Comparison of ENCODE assay signal across 26 cellular contexts in genomic region chr18:72100465-72100864, GRCh38.
DNase-seq lines count a peak whose midpoint lies in the region; ATAC-seq, FAIRE-seq and TF ChIP-seq lines count a peak whose summit lies in the region.
"Had no signal": no experiment of that assay in that cellular context is flagged by ENCODE, and none has a peak within 500 bp of the region (broad histone marks: within the 10 kb centered on the region; RNA-seq: fewer than 3 reads in every experiment).

No MANE protein-coding gene starts in this region.

- H3K4me3 ChIP-seq in MM.1S (ENCODE audit: low read length), result no peak overlapping the region
- H3K4me3 ChIP-seq in neuronal stem cell (ENCODE audit: low read length in 2 of 2), result no peak overlapping the region
- H3K4me3 ChIP-seq: A549; BLaER1 treated with 17β-estradiol and CSF1 and Interleukin-3, amounts not matched to agents 10 nM and 100 nM had no signal

- H4K91ac ChIP-seq in neuronal stem cell (ENCODE audit: low read depth, low read length, poor library complexity), result no peak overlapping the region

- H3K36me3 ChIP-seq in MM.1S (replicated peaks; ENCODE audit: insufficient read depth, low read length), result no peaks in the 10 kb centered on the region
- H3K36me3 ChIP-seq in neuronal stem cell (replicated peaks in 1 of 2; ENCODE audit: control insufficient read depth in 2 of 2, insufficient read depth in 2 of 2, low read length in 2 of 2), result no peaks in the 10 kb centered on the region
- H3K36me3 ChIP-seq: BLaER1 treated with 17β-estradiol and CSF1 and Interleukin-3, amounts not matched to agents 10 nM and 100 nM had no signal

- no peak overlapping the region for H3K23ac ChIP-seq in neuronal stem cell (ENCODE audit: low read depth, low read length, poor library complexity)

- peaks cover 0 to 36% (median 0%) of the 10 kb centered on the region in 5 experiments for H3K9me3 Mint-ChIP-seq in brain
- H3K9me3 Mint-ChIP-seq: CD4-positive, alpha-beta T cell had no signal

- no peak overlapping the region for H2AK5ac ChIP-seq in neuronal stem cell (ENCODE audit: low read depth, low read length)

- H3K27me3 Mint-ChIP-seq in brain, result no peaks in the 10 kb centered on the region
- H3K27me3 Mint-ChIP-seq: B cell; CD4-positive, alpha-beta T cell had no signal

- H3K4ac ChIP-seq in neuronal stem cell (ENCODE audit: low read length), result no peak overlapping the region

- no peak overlapping the region for H2BK15ac ChIP-seq in neuronal stem cell (ENCODE audit: low read length)

- no peak for TF ChIP-seq CTCF in D721Med (IDR thresholded peaks at IDR 0.05; ENCODE audit: insufficient read depth, missing control alignments)
- no peak for TF ChIP-seq CTCF in MM.1S (IDR thresholded peaks at IDR 0.05; ENCODE audit: low read length)
- TF ChIP-seq CTCF in brain (conservative IDR thresholded peaks at IDR 0.05), result no peak
- no peak for TF ChIP-seq CTCF in GM10266 (IDR thresholded peaks at IDR 0.05; ENCODE audit: control insufficient read depth, insufficient read depth, low read depth, missing control alignments)

- no peak overlapping the region for H3K4me3 Mint-ChIP-seq in brain
- H3K4me3 Mint-ChIP-seq: B cell; CD4-positive, alpha-beta T cell; CD8-positive, alpha-beta T cell had no signal

- no peak overlapping the region for H2BK12ac ChIP-seq in neuronal stem cell (ENCODE audit: low read length)

- no peak overlapping the region for H4K8ac ChIP-seq in neuronal stem cell (ENCODE audit: low read depth, low read length)

- H3K4me1 Mint-ChIP-seq in brain, result peaks cover 6% of the 10 kb centered on the region
- H3K4me1 Mint-ChIP-seq: B cell had no signal

- H3K36me3 Mint-ChIP-seq in brain, result no peaks in the 10 kb centered on the region
- H3K36me3 Mint-ChIP-seq: CD8-positive, alpha-beta T cell had no signal

- H3K9me3 ChIP-seq in MM.1S (replicated peaks; ENCODE audit: insufficient read depth, low read length), result no peaks in the 10 kb centered on the region
- H3K9me3 ChIP-seq in neuronal stem cell (replicated peaks in 1 of 2; ENCODE audit: control insufficient read depth in 2 of 2, insufficient read depth in 1 of 2, low read depth in 1 of 2, low read length in 2 of 2), result peaks cover 0 to 2% of the 10 kb centered on the region in 2 donors
- H3K9me3 ChIP-seq: A549, Caco-2 had no signal

- H3F3A ChIP-seq in MM.1S (ENCODE audit: insufficient read depth, low read length), result no peaks in the 10 kb centered on the region

- H4K20me1 ChIP-seq in MM.1S (ENCODE audit: insufficient read depth, low read length), result no peaks in the 10 kb centered on the region
- H4K20me1 ChIP-seq: BLaER1 treated with 17β-estradiol and CSF1 and Interleukin-3, amounts not matched to agents 10 nM and 100 nM had no signal

- 0 out of 2 replicates have a peak overlapping the region, but pooled peaks have one; percentile 32 for H2AFZ ChIP-seq in MM.1S (ENCODE audit: low read length)
- H2AFZ ChIP-seq in neuronal stem cell (ENCODE audit: low read length), result peak overlapping the region; percentile 25

- no peak overlapping the region for H3K27ac ChIP-seq in MM.1S (ENCODE audit: low read length)
- H3K27ac ChIP-seq in neuronal stem cell (replicated peaks; ENCODE audit: low read length), result no peak overlapping the region
- H3K27ac ChIP-seq: 22Rv1; A549; BLaER1 treated with 17β-estradiol and CSF1 and Interleukin-3, amounts not matched to agents 10 nM and 100 nM; C4-2B had no signal

- no peaks in the 10 kb centered on the region for H3K79me1 ChIP-seq in neuronal stem cell (ENCODE audit: low read depth, low read length)

- peaks cover 10% of the 10 kb centered on the region for H3K4me1 ChIP-seq in MM.1S (ENCODE audit: low read length)
- H3K4me1 ChIP-seq in neuronal stem cell (ENCODE audit: control insufficient read depth in 2 of 2, insufficient read depth in 1 of 2, low read depth in 1 of 2, low read length in 2 of 2), result no peaks in the 10 kb centered on the region
- H3K4me1 ChIP-seq: A549; BLaER1 treated with 17β-estradiol and CSF1 and Interleukin-3, amounts not matched to agents 10 nM and 100 nM; Caco-2 had no signal

- peak overlapping the region in 3 of 5 experiments; percentile 4 to 25 (median 4) for H3K27ac Mint-ChIP-seq in brain
- H3K27ac Mint-ChIP-seq: B cell; CD4-positive, alpha-beta T cell; CD8-positive, alpha-beta T cell had no signal

- no peak overlapping the region for H3K18ac ChIP-seq in neuronal stem cell (ENCODE audit: low read length)

- H3K9me2 ChIP-seq in MM.1S (replicated peaks; ENCODE audit: insufficient read depth, low read length), result no peaks in the 10 kb centered on the region

- H2BK5ac ChIP-seq in neuronal stem cell (ENCODE audit: low read length), result no peak overlapping the region

- no CpG with 5 or more reads among the region's 4 CpGs for WGBS in neuronal stem cell (ENCODE audit: extremely low coverage in 2 of 2, insufficient read length in 2 of 2, insufficient replicate concordance in 1 of 2), 2 donors

- no peaks in the 10 kb centered on the region for H3K27me3 ChIP-seq in MM.1S (replicated peaks; ENCODE audit: insufficient read depth, low read length)
- no peaks in the 10 kb centered on the region for H3K27me3 ChIP-seq in neuronal stem cell (ENCODE audit: control insufficient read depth in 3 of 3, insufficient read depth in 3 of 3, low read depth in 1 of 3, low read length in 3 of 3)
- H3K27me3 ChIP-seq: BLaER1 treated with 17β-estradiol and CSF1 and Interleukin-3, amounts not matched to agents 10 nM and 100 nM had no signal

- no peak for ATAC-seq in GM21529 (IDR thresholded peaks at IDR 0.05; ENCODE audit: unreplicated experiment)
- ATAC-seq: A549; CD8-positive, alpha-beta T cell had no signal

- H3K14ac ChIP-seq in neuronal stem cell (ENCODE audit: low read length), result no peak overlapping the region

- H3K79me2 ChIP-seq in MM.1S (ENCODE audit: low read length), result no peaks in the 10 kb centered on the region

- H3K4me2 ChIP-seq in MM.1S (ENCODE audit: low read depth, low read length) (no peak overlapping the region), neuronal stem cell (ENCODE audit: insufficient read depth, low read length, poor library complexity, severe bottlenecking) (no peak overlapping the region)
- H3K4me2 ChIP-seq: A549; BLaER1 treated with 17β-estradiol and CSF1 and Interleukin-3, amounts not matched to agents 10 nM and 100 nM had no signal

- no peak overlapping the region for H2BK120ac ChIP-seq in neuronal stem cell (ENCODE audit: low read depth, low read length)

- DNase-seq in D721Med (ENCODE audit: insufficient read length, low spot score), result no peak
- no peak for DNase-seq in MM.1S
- DNase-seq in neuronal stem cell (ENCODE audit: low spot score), result no peak
- DNase-seq in GM10266 (ENCODE audit: extremely low spot score), result no peak
- no peak for DNase-seq in activated gamma-delta T cell treated with Interleukin-2 at 50 U/mL for 16 hours
- DNase-seq in amygdala (lab: John Stamatoyannopoulos, UW), result no peak
- DNase-seq: AML-193; Caco-2; Calu3; CD4-positive, alpha-beta T cell; CD8-positive, alpha-beta T cell; DMS 273 treated with DMSO at 0.1 percent for 48 hours; DMS153; DMS53; DMS79; DND-41; EL; GDM1 had no signal

- H3K9ac ChIP-seq in MM.1S (ENCODE audit: low read length), result no peak overlapping the region
- no peak overlapping the region for H3K9ac ChIP-seq in neuronal stem cell (ENCODE audit: low read depth, low read length, poor library complexity)
- H3K9ac ChIP-seq: BLaER1 treated with 17β-estradiol and CSF1 and Interleukin-3, amounts not matched to agents 10 nM and 100 nM had no signal

- peak; percentile 84 for FAIRE-seq in D721Med (lab: Jason Lieb, UNC)
- FAIRE-seq: A549, GM12891 had no signal
